In genomic region chr9:35705836-35706430, GRCh38 we compare ENCODE assay signal across 19 cellular contexts. TPM values are rescaled to one million over a fixed set of nuclear protein-coding genes. Genes with fewer than 3 reads are reported as not detected.
"Had no signal": no experiment of that assay in that cellular context is flagged by ENCODE, and none has a peak within 500 bp of the region (broad histone marks: within the 10 kb centered on the region; RNA-seq: fewer than 3 reads in every experiment).

No MANE protein-coding gene starts in this region.

- ATAC-seq: activated CD8-positive, alpha-beta memory T cell treated with anti-CD3 and anti-CD28 coated beads, Interleukin-2, amount 10 ng/mL, durations not matched to agents 7 days and 5 days; activated naive CD4-positive, alpha-beta T cell treated with anti-CD3 and anti-CD28 coated beads, Interleukin-2, amount 50 U/mL, for 72 hours had no signal

- FAIRE-seq: bronchial epithelial cell, colon, frontal cortex, kidney, TTC549 had no signal

- H3K27ac ChIP-seq: vagina had no signal

- DNase-seq: activated B cell treated with CpG ODN at 0.5 μM for 24 hours; activated CD4-positive, alpha-beta T cell treated with anti-CD3 and anti-CD28 coated beads, Interleukin-2, amount 50 U/mL, for 1 hour; activated CD8-positive, alpha-beta memory T cell treated with anti-CD3 and anti-CD28 coated beads, Interleukin-2, amount 10 ng/mL, durations not matched to agents 7 days and 5 days; activated effector memory CD4-positive, alpha-beta T cell treated with Interleukin-2 at 50 U/mL for 16 hours; activated T-cell treated with anti-CD3 and anti-CD28 coated beads, Interleukin-2, amount 50 U/mL, for 24 hours; anterior cingulate cortex; kidney; stimulated activated CD4-positive, alpha-beta T cell treated with anti-CD3 and anti-CD28 coated beads, Interleukin-15, amount 100 ng/mL, for 24 hours; stimulated activated CD4-positive, alpha-beta T cell treated with anti-CD3 and anti-CD28 coated beads, Interleukin-4, amount 100 ng/mL, for 24 hours; stomach had no signal

- H3K4me3 Mint-ChIP-seq: activated B cell treated with CpG ODN at 0.5 μM for 24 hours; activated CD8-positive, alpha-beta memory T cell treated with anti-CD3 and anti-CD28 coated beads, Interleukin-2, amount 10 ng/mL, durations not matched to agents 7 days and 5 days; activated T-cell treated with anti-CD3 and anti-CD28 coated beads, Interleukin-2, amount 50 U/mL, for 24 hours; T-helper 1 cell treated with Interleukin-12 subunit alpha and Interleukin-12 subunit beta and Interleukin-4 antibody, amounts not matched to agents 30 μg/mL and 1 μg/mL, for 36 hours had no signal

- H3K9me3 ChIP-seq: stomach, vagina had no signal

- H3K4me3 ChIP-seq: stomach, vagina had no signal

- H3K27me3 ChIP-seq: stomach, vagina had no signal

- H3K27ac Mint-ChIP-seq: activated B cell treated with CpG ODN at 0.5 μM for 24 hours; activated CD8-positive, alpha-beta memory T cell treated with anti-CD3 and anti-CD28 coated beads, Interleukin-2, amount 10 ng/mL, durations not matched to agents 7 days and 5 days; T-helper 1 cell treated with Interleukin-12 subunit alpha and Interleukin-12 subunit beta and Interleukin-4 antibody, amounts not matched to agents 30 μg/mL and 1 μg/mL, for 36 hours had no signal

- H3K9me3 Mint-ChIP-seq: activated B cell treated with CpG ODN at 0.5 μM for 24 hours; activated naive CD4-positive, alpha-beta T cell treated with anti-CD3 and anti-CD28 coated beads, Interleukin-2, amount 50 U/mL, for 72 hours; activated T-cell treated with anti-CD3 and anti-CD28 coated beads, Interleukin-2, amount 50 U/mL, for 24 hours; T-helper 1 cell treated with Interleukin-12 subunit alpha and Interleukin-12 subunit beta and Interleukin-4 antibody, amounts not matched to agents 30 μg/mL and 1 μg/mL, for 36 hours had no signal

- H3K4me1 Mint-ChIP-seq: activated B cell treated with CpG ODN at 0.5 μM for 24 hours; activated CD8-positive, alpha-beta memory T cell treated with anti-CD3 and anti-CD28 coated beads, Interleukin-2, amount 10 ng/mL, durations not matched to agents 7 days and 5 days had no signal

- H3K4me1 ChIP-seq: stomach, vagina had no signal

RNA-seq across cellular contexts. Expression of gene TPM2, which starts 16.2 kb away (rescaled TPM):
- polyA plus RNA-seq: neural cell had no signal

RNA-seq across cellular contexts. Expression of gene CA9, which starts 32.2 kb away (rescaled TPM):
- total RNA-seq: activated B cell treated with CpG ODN at 0.5 μM for 24 hours, osteocyte had no signal
- polyA plus RNA-seq: neural cell had no signal
